ENCODE assay signal across 13 cellular contexts in the genomic region with DNA sequence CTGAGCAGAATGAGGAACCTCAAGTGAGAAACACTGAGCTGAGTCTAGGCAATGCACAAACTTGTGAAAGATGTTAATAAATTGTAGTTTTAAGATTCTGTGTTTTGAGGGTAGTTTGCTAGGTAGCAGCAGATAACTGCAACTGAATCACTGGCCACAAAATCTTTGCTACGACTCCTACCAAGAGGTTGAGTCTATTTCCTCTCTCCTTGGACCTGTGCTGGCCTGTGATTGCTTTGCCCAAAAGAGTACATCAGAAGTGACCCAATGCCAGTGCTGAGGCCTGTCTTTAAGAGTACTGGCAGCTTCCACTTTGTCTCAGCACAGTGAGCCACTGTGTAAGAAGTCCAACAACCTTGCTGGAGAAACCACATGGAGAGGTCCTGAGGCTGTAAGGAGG.
"Had no signal": no experiment of that assay in that cellular context is flagged by ENCODE, and none has a peak within 500 bp of the region (broad histone marks: within the 10 kb centered on the region; RNA-seq: fewer than 3 reads in every experiment).

No MANE protein-coding gene starts in this region.

- H3K4me1 Mint-ChIP-seq: activated naive CD8-positive, alpha-beta T cell treated with anti-CD3 and anti-CD28 coated beads, Interleukin-2, amount 10 ng/mL, durations not matched to agents 7 days and 5 days had no signal

- H3K27ac Mint-ChIP-seq: activated naive CD8-positive, alpha-beta T cell treated with anti-CD3 and anti-CD28 coated beads, Interleukin-2, amount 10 ng/mL, durations not matched to agents 7 days and 5 days; activated T-cell treated with anti-CD3 and anti-CD28 coated beads, Interleukin-2, amount 50 U/mL, for 72 hours; WTC11 had no signal

- H3K9me3 Mint-ChIP-seq: activated naive CD8-positive, alpha-beta T cell treated with anti-CD3 and anti-CD28 coated beads, Interleukin-2, amount 10 ng/mL, durations not matched to agents 7 days and 5 days; activated T-cell treated with anti-CD3 and anti-CD28 coated beads, Interleukin-2, amount 50 U/mL, for 72 hours; WTC11 had no signal

- H3K4me3 ChIP-seq: hepatocyte, psoas muscle, tibial artery, vagina had no signal

- H3K36me3 ChIP-seq: tibial artery, vagina had no signal

- H3K27ac ChIP-seq: psoas muscle, tibial artery, vagina had no signal

- H3K9me3 ChIP-seq: psoas muscle, tibial artery, vagina had no signal

- H3K36me3 Mint-ChIP-seq: activated naive CD8-positive, alpha-beta T cell treated with anti-CD3 and anti-CD28 coated beads, Interleukin-2, amount 10 ng/mL, durations not matched to agents 7 days and 5 days; WTC11 had no signal

- H3K4me1 ChIP-seq: psoas muscle had no signal

- H3K27me3 ChIP-seq: hepatocyte, tibial artery, vagina had no signal

- ATAC-seq: activated T-cell treated with anti-CD3 and anti-CD28 coated beads, Interleukin-2, amount 50 U/mL, for 72 hours; psoas muscle; sciatic nerve; WTC11 had no signal

- DNase-seq: activated CD4-positive, alpha-beta T cell treated with anti-CD3 and anti-CD28 coated beads for 4 hours; activated CD8-positive, alpha-beta memory T cell treated with anti-CD3 and anti-CD28 coated beads, Interleukin-2, amount 50 U/mL, for 48 hours; activated naive CD8-positive, alpha-beta T cell treated with anti-CD3 and anti-CD28 coated beads, Interleukin-2, amount 10 ng/mL, durations not matched to agents 7 days and 5 days; activated T-cell treated with anti-CD3 and anti-CD28 coated beads, Interleukin-2, amount 50 U/mL, for 72 hours; anterior cingulate cortex; psoas muscle; stimulated activated CD4-positive, alpha-beta T cell treated with anti-CD3 and anti-CD28 coated beads, Interleukin-1b, Interleukin-23, amount 100 ng/mL, for 48 hours; tibial artery had no signal

- FAIRE-seq: keratinocyte had no signal

- H3K4me3 Mint-ChIP-seq: activated naive CD8-positive, alpha-beta T cell treated with anti-CD3 and anti-CD28 coated beads, Interleukin-2, amount 10 ng/mL, durations not matched to agents 7 days and 5 days; activated T-cell treated with anti-CD3 and anti-CD28 coated beads, Interleukin-2, amount 50 U/mL, for 72 hours; WTC11 had no signal
